ENCODE assay signal across 11 cellular contexts in genomic region chr15:73993211-73993994, GRCh38. TPM values are rescaled to one million over a fixed set of nuclear protein-coding genes. Genes with fewer than 3 reads are reported as not detected.
DNase-seq lines count a peak whose midpoint lies in the region; TF ChIP-seq lines count a peak whose summit lies in the region.
"Had no signal": no experiment of that assay in that cellular context is flagged by ENCODE, and none has a peak within 500 bp of the region (broad histone marks: within the 10 kb centered on the region; RNA-seq: fewer than 3 reads in every experiment).

No MANE protein-coding gene starts in this region.

- no peak for DNase-seq in activated naive CD4-positive, alpha-beta T cell treated with Interleukin-2 at 50 U/mL for 16 hours
- DNase-seq in astrocyte of the spinal cord (ENCODE audit: low read depth, low spot score) (no peak), uterus (no peak), NCI-H446 (lab: John Stamatoyannopoulos, UW) (no peak), activated gamma-delta T cell (lab: John Stamatoyannopoulos, UW) (no peak), cerebellum (ENCODE audit: low spot score) (no peak)
- DNase-seq: activated CD4-positive, alpha-beta T cell treated with anti-CD3 and anti-CD28 coated beads for 1 hour; foreskin melanocyte; GM23248 had no signal

- H3K36me3 Mint-ChIP-seq in activated naive CD4-positive, alpha-beta T cell treated with anti-CD3 and anti-CD28 coated beads, Interleukin-2, amount 50 U/mL, for 24 hours = peaks cover 1% of the 10 kb centered on the region

- H3K4me1 Mint-ChIP-seq in activated naive CD4-positive, alpha-beta T cell treated with anti-CD3 and anti-CD28 coated beads, Interleukin-2, amount 50 U/mL, for 24 hours = peaks cover 53% of the 10 kb centered on the region

- H3K27me3 Mint-ChIP-seq in activated naive CD4-positive, alpha-beta T cell treated with anti-CD3 and anti-CD28 coated beads, Interleukin-2, amount 50 U/mL, for 24 hours = no peaks in the 10 kb centered on the region

- H3K27me3 ChIP-seq in muscle layer of colon (ENCODE audit: control insufficient read depth in 1 of 2, insufficient read depth in 2 of 2, low read length in 2 of 2) = no peaks in the 10 kb centered on the region
- H3K27me3 ChIP-seq in uterus = no peaks in the 10 kb centered on the region

- intact Hi-C loops in uterus (cut with DNase I; ENCODE audit: low total_unique reads) = no loop called here

- peak overlapping the region; percentile 48 for H3K9ac ChIP-seq in muscle layer of colon (ENCODE audit: low read length)

- H3K9me3 Mint-ChIP-seq in activated naive CD4-positive, alpha-beta T cell treated with anti-CD3 and anti-CD28 coated beads, Interleukin-2, amount 50 U/mL, for 24 hours = no peaks in the 10 kb centered on the region

- in situ Hi-C loops in astrocyte of the spinal cord (cut with HindIII; ENCODE audit: low sequenced_read_pairs) = no loop called here

- peak overlapping the region; percentile 88 for H3K27ac ChIP-seq in muscle layer of colon (ENCODE audit: low read depth, low read length)
- peak overlapping the region; percentile 77 to 95 for H3K27ac ChIP-seq in uterus

- peak overlapping the region; percentile 97 for H3K4me3 Mint-ChIP-seq in activated naive CD4-positive, alpha-beta T cell treated with anti-CD3 and anti-CD28 coated beads, Interleukin-2, amount 50 U/mL, for 24 hours

- no peak for TF ChIP-seq POLR2A in uterus (IDR thresholded peaks at IDR 0.05)

- H3K36me3 ChIP-seq in muscle layer of colon (ENCODE audit: insufficient read depth, low read length) (peaks cover 5% of the 10 kb centered on the region), uterus (no peaks in the 10 kb centered on the region)

- H3K27ac Mint-ChIP-seq in activated naive CD4-positive, alpha-beta T cell treated with anti-CD3 and anti-CD28 coated beads, Interleukin-2, amount 50 U/mL, for 24 hours = peak overlapping the region; percentile 95

- H3K9me3 ChIP-seq in muscle layer of colon (ENCODE audit: low read length) = no peaks in the 10 kb centered on the region
- H3K9me3 ChIP-seq in uterus = no peaks in the 10 kb centered on the region

- H3K4me3 ChIP-seq in astrocyte of the spinal cord (ENCODE audit: low read depth, low read length) (peak overlapping the region; percentile 96), muscle layer of colon (ENCODE audit: low read depth in 1 of 2, low read length in 2 of 2) (peak overlapping the region in 1 of 2 donors; percentile 97), uterus (peak overlapping the region in 1 of 2 donors; percentile 80)

- TF ChIP-seq CTCF in astrocyte of the spinal cord (IDR thresholded peaks at IDR 0.05; ENCODE audit: low read depth, low read length) = no peak
- TF ChIP-seq CTCF in uterus (IDR thresholded peaks at IDR 0.05) = no peak

- H3K4me1 ChIP-seq in muscle layer of colon (ENCODE audit: insufficient read depth, low read length) (peaks cover 62% of the 10 kb centered on the region), uterus (peaks cover 7 to 15% of the 10 kb centered on the region in 2 donors)

RNA-seq across cellular contexts. Expression of gene PML, which starts 1.1 kb away (rescaled TPM):
- 100 to 1,000 TPM in 2 of 4 donors, 10 to 100 TPM in 2; 39.0 to 118 (median 78.3) TPM for total RNA-seq in uterus
- total RNA-seq in cerebellum = 13.1 TPM

RNA-seq across cellular contexts. Expression of gene STOML1, which starts 1.3 kb away (rescaled TPM):
- 10 to 100 TPM in 2 of 4 donors, 1 to 10 TPM in 2; 4.4 to 16.6 (median 8.3) TPM for total RNA-seq in uterus
- total RNA-seq in cerebellum = 14.2 TPM
